ENCODE assay signal across 33 cellular contexts in genomic region chr5:38289457-38289856, GRCh38. TPM values are rescaled to one million over a fixed set of nuclear protein-coding genes. Genes with fewer than 3 reads are reported as not detected.
"Had no signal": no experiment of that assay in that cellular context is flagged by ENCODE, and none has a peak within 500 bp of the region (broad histone marks: within the 10 kb centered on the region; RNA-seq: fewer than 3 reads in every experiment).

No MANE protein-coding gene starts in this region.

- DNase-seq: activated B cell treated with CpG ODN at 0.5 μM for 24 hours; activated CD4-positive, alpha-beta memory T cell treated with anti-CD3 and anti-CD28 coated beads for 36 hours; activated CD4-positive, alpha-beta T cell treated with anti-CD3 and anti-CD28 coated beads for 4 hours; activated CD4-positive, alpha-beta T cell treated with anti-CD3 and anti-CD28 coated beads, Interleukin-2, amount 10 ng/mL, durations not matched to agents 24 days and 14 days; activated CD4-positive, alpha-beta T cell treated with anti-CD3 and anti-CD28 coated beads, Interleukin-2, amount 50 U/mL, for 1 hour; activated CD4-positive, alpha-beta T cell treated with anti-CD3 and anti-CD28 coated beads, Interleukin-2, amount 50 U/mL, for 4 hours; activated CD4-positive, CD25-positive, alpha-beta regulatory T cell treated with anti-CD3 and anti-CD28 coated beads, Interleukin-2, amount 50 U/mL, for 72 hours; activated CD8-positive, alpha-beta memory T cell treated with anti-CD3 and anti-CD28 coated beads, Interleukin-2, amount 50 U/mL, for 4 hours; activated CD8-positive, alpha-beta T cell treated with anti-CD3 and anti-CD28 coated beads for 36 hours; activated effector memory CD4-positive, alpha-beta T cell treated with anti-CD3 and anti-CD28 coated beads, Interleukin-2, amount 50 U/mL, for 16 hours; activated gamma-delta T cell treated with Interleukin-2 at 50 U/mL for 16 hours; activated naive CD4-positive, alpha-beta T cell; activated naive CD4-positive, alpha-beta T cell treated with anti-CD3 and anti-CD28 coated beads for 36 hours; activated naive CD4-positive, alpha-beta T cell treated with anti-CD3 and anti-CD28 coated beads, Interleukin-2, amount 50 U/mL, for 16 hours; activated naive CD8-positive, alpha-beta T cell treated with anti-CD3 and anti-CD28 coated beads for 36 hours; activated T-cell treated with anti-CD3 and anti-CD28 coated beads for 4 hours; activated T-cell treated with anti-CD3 and anti-CD28 coated beads, Interleukin-2, amount 50 U/mL, for 1 hour; activated T-cell treated with anti-CD3 and anti-CD28 coated beads, Interleukin-2, amount 50 U/mL, for 4 hours; activated T-cell treated with anti-CD3 and anti-CD28 coated beads, Interleukin-2, amount 50 U/mL, for 72 hours; adrenal gland; amniotic stem cell; anterior cingulate cortex; central memory CD4-positive, alpha-beta T cell; T-helper 1 cell; T-helper 2 cell; T-helper 9 cell had no signal

- H3K27ac ChIP-seq: adrenal gland, ascending aorta, VCaP had no signal

- ATAC-seq: activated CD8-positive, alpha-beta T cell treated with anti-CD3 and anti-CD28 coated beads for 36 hours; activated naive CD4-positive, alpha-beta T cell treated with anti-CD3 and anti-CD28 coated beads, Interleukin-2, amount 50 U/mL, for 72 hours; activated T-cell treated with anti-CD3 and anti-CD28 coated beads, Interleukin-2, amount 50 U/mL, for 4 hours; activated T-cell treated with anti-CD3 and anti-CD28 coated beads, Interleukin-2, amount 50 U/mL, for 72 hours; activated T-helper 17 cell treated with anti-CD3 and anti-CD28 coated beads, Interleukin-2, amount 50 U/mL, for 72 hours had no signal

- H3K36me3 ChIP-seq: adrenal gland, ascending aorta had no signal

- H3K27me3 ChIP-seq: adrenal gland, ascending aorta had no signal

- H3K4me3 ChIP-seq: adrenal gland, ascending aorta had no signal

- H3K4me1 ChIP-seq: adrenal gland, ascending aorta had no signal

- H3K9me3 ChIP-seq: adrenal gland, ascending aorta had no signal

- FAIRE-seq: TTC549 had no signal

RNA-seq across cellular contexts. Expression of gene EGFLAM, which starts 31.1 kb away (rescaled TPM):
- total RNA-seq: activated B cell treated with CpG ODN at 0.5 μM for 24 hours; activated CD4-positive, alpha-beta memory T cell treated with anti-CD3 and anti-CD28 coated beads for 36 hours; activated CD4-positive, alpha-beta T cell treated with anti-CD3 and anti-CD28 coated beads, Interleukin-2, amount 10 ng/mL, durations not matched to agents 24 days and 14 days; activated CD8-positive, alpha-beta memory T cell treated with anti-CD3 and anti-CD28 coated beads for 36 hours; activated CD8-positive, alpha-beta T cell treated with anti-CD3 and anti-CD28 coated beads for 36 hours; activated naive CD4-positive, alpha-beta T cell treated with anti-CD3 and anti-CD28 coated beads for 36 hours; activated naive CD4-positive, alpha-beta T cell treated with anti-CD3 and anti-CD28 coated beads, Interleukin-2, amount 50 U/mL, for 72 hours; activated naive CD8-positive, alpha-beta T cell treated with anti-CD3 and anti-CD28 coated beads for 36 hours; activated T-cell treated with anti-CD3 and anti-CD28 coated beads, Interleukin-2, amount 50 U/mL, for 4 hours; activated T-cell treated with anti-CD3 and anti-CD28 coated beads, Interleukin-2, amount 50 U/mL, for 72 hours; activated T-helper 1 cell treated with anti-CD3 and anti-CD28 coated beads, Interleukin-12 subunit alpha, Interleukin-12 subunit beta, Interleukin-2, Interleukin-4 antibody, amounts not matched to agents 30 ng/mL and 10 ng/mL and 1 ng/mL, durations not matched to agents 14 hours and 24 hours and 36 hours; activated T-helper 17 cell treated with anti-CD3 and anti-CD28 coated beads, Interleukin-2, amount 50 U/mL, for 72 hours had no signal
